Comparison of ENCODE assay signal across 22 cellular contexts in the genomic region with DNA sequence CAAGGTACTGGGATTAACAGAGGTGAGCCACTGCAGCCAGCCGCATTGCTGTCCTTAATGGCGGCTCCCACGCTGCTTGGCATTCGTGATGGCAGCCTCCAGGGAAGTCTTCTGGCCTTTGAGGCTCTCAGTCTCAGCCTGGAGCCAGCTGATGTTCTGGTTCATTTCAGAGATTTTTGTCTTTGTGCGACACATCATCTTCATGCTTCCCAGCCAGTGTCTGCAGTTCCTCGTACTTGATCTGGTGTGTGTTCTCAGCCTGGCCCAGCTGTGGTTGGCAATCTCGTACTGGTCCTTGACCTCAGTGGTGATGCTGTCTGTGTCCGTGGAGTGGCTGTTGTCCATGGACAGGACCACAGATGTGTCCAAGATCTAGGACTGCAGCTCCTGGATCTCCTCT.
"Had no signal": no experiment of that assay in that cellular context is flagged by ENCODE, and none has a peak within 500 bp of the region (broad histone marks: within the 10 kb centered on the region; RNA-seq: fewer than 3 reads in every experiment).

No MANE protein-coding gene starts in this region.

- H3K4me3 Mint-ChIP-seq: dendritic cell treated with granulocyte-macrophage colony-stimulating factor and Interleukin-4, amounts not matched to agents 40 ng/mL and 50 ng/mL, for 4 days; effector memory CD8-positive, alpha-beta T cell; endodermal cell; immature natural killer cell had no signal

- H3K36me3 ChIP-seq: colonic mucosa had no signal

- H3K4me3 ChIP-seq: colonic mucosa, esophagus muscularis mucosa, gastroesophageal sphincter, heart left ventricle, hepatocyte, left lung, lower lobe of right lung had no signal

- H3K9me3 ChIP-seq: colonic mucosa, esophagus muscularis mucosa, gastroesophageal sphincter, heart left ventricle, left lung, lower lobe of right lung had no signal

- H3K4me1 ChIP-seq: foreskin keratinocyte, lower lobe of right lung had no signal

- H3K27me3 Mint-ChIP-seq: dendritic cell treated with granulocyte-macrophage colony-stimulating factor and Interleukin-4, amounts not matched to agents 40 ng/mL and 50 ng/mL, for 4 days; effector memory CD8-positive, alpha-beta T cell had no signal

- ATAC-seq: effector memory CD8-positive, alpha-beta T cell; foreskin keratinocyte; gastroesophageal sphincter; left lung; lower lobe of right lung had no signal

- DNase-seq: colonic mucosa; cortex of kidney; effector CD8-positive, alpha-beta T cell; effector memory CD8-positive, alpha-beta T cell; endodermal cell; foreskin keratinocyte; heart left ventricle; hypothalamus; immature natural killer cell; islet precursor cell; kidney; kidney glomerular epithelial cell; left lung; left ventricle myocardium superior; lower lobe of right lung; mesendoderm; midbrain had no signal

- H3K27ac ChIP-seq: colonic mucosa, epithelial cell of prostate, esophagus muscularis mucosa, foreskin keratinocyte, hepatocyte, left lung, lower lobe of right lung had no signal

- H3K27me3 ChIP-seq: colonic mucosa, esophagus muscularis mucosa, foreskin keratinocyte, gastroesophageal sphincter, heart left ventricle, hepatocyte, left lung had no signal

- H3K9me3 Mint-ChIP-seq: dendritic cell treated with granulocyte-macrophage colony-stimulating factor and Interleukin-4, amounts not matched to agents 40 ng/mL and 50 ng/mL, for 4 days; effector memory CD8-positive, alpha-beta T cell; endodermal cell; immature natural killer cell had no signal

- H3K27ac Mint-ChIP-seq: dendritic cell treated with granulocyte-macrophage colony-stimulating factor and Interleukin-4, amounts not matched to agents 40 ng/mL and 50 ng/mL, for 4 days; effector memory CD8-positive, alpha-beta T cell; endodermal cell had no signal

- H3K4me1 Mint-ChIP-seq: immature natural killer cell had no signal
